8 cellular contexts compared by ENCODE assay signal in genomic region chr2:207162319-207162718, GRCh38. TPM values are rescaled to one million over a fixed set of nuclear protein-coding genes. Genes with fewer than 3 reads are reported as not detected.
DNase-seq lines count a peak whose midpoint lies in the region; ATAC-seq and TF ChIP-seq lines count a peak whose summit lies in the region.

No MANE protein-coding gene starts in this region.

- peak overlapping the region; percentile 98 for H3K9ac ChIP-seq in mesenchymal stem cell (ENCODE audit: low read length)

- peak overlapping the region; percentile 31 for H3K4me2 ChIP-seq in mesenchymal stem cell (ENCODE audit: low read length, poor library complexity, severe bottlenecking)

- intact Hi-C loops in MCF 10A (cut with micrococcal nuclease) (loop anchor here (5.0 to 10.0 kb wide), 2 partner anchors 90 to 462 kb away; partner anchors contain the start of gene METTL21A), tibial artery (cut with DNase I; ENCODE audit: low total_unique reads) (no loop called here)

- TF ChIP-seq POLR2A in erythroblast (IDR thresholded peaks at IDR 0.05; ENCODE audit: low read length) = no peak

- no peak overlapping the region for H2BK12ac ChIP-seq in mesenchymal stem cell (ENCODE audit: low read length in 2 of 2)

- H3K9me3 ChIP-seq in mesenchymal stem cell (ENCODE audit: control insufficient read depth, low read length) = no peaks in the 10 kb centered on the region
- H3K9me3 ChIP-seq in tibial artery = no peaks in the 10 kb centered on the region

- peak overlapping the region; percentile 99 for H3K27ac ChIP-seq in mesenchymal stem cell (ENCODE audit: low read length, poor library complexity, severe bottlenecking)
- H3K27ac ChIP-seq in tibial artery = peak overlapping the region; percentile 100

- H3K4me1 Mint-ChIP-seq in activated naive CD4-positive, alpha-beta T cell treated with anti-CD3 and anti-CD28 coated beads, Interleukin-2, amount 50 U/mL, for 24 hours = peaks cover 75% of the 10 kb centered on the region
- H3K4me1 Mint-ChIP-seq in MCF 10A (ENCODE audit: insufficient read depth, unreplicated experiment) = peaks cover 46% of the 10 kb centered on the region

- DNase-seq in activated naive CD4-positive, alpha-beta T cell treated with Interleukin-2 at 50 U/mL for 16 hours = no peak
- DNase-seq in MCF 10A (ENCODE audit: unreplicated experiment) = no peak
- peak; percentile 58 for DNase-seq in mesenchymal stem cell
- DNase-seq in tibial artery = no peak
- no peak for DNase-seq in erythroblast (lab: John Stamatoyannopoulos, UW)

- no peaks in the 10 kb centered on the region for H3K27me3 Mint-ChIP-seq in activated naive CD4-positive, alpha-beta T cell treated with anti-CD3 and anti-CD28 coated beads, Interleukin-2, amount 50 U/mL, for 24 hours
- no peaks in the 10 kb centered on the region for H3K27me3 Mint-ChIP-seq in MCF 10A (ENCODE audit: insufficient read depth, unreplicated experiment)

- H3K14ac ChIP-seq in mesenchymal stem cell (ENCODE audit: low read length in 2 of 2) = no peak overlapping the region

- H2AFZ ChIP-seq in mesenchymal stem cell (ENCODE audit: low read depth, low read length) = no peak overlapping the region

- ATAC-seq in GM21619 (IDR thresholded peaks at IDR 0.05; ENCODE audit: unreplicated experiment) = no peak
- ATAC-seq in GM21737 (IDR thresholded peaks at IDR 0.05; ENCODE audit: unreplicated experiment) = no peak

- no peaks in the 10 kb centered on the region for H3K9me3 Mint-ChIP-seq in activated naive CD4-positive, alpha-beta T cell treated with anti-CD3 and anti-CD28 coated beads, Interleukin-2, amount 50 U/mL, for 24 hours
- no peaks in the 10 kb centered on the region for H3K9me3 Mint-ChIP-seq in MCF 10A (ENCODE audit: unreplicated experiment)

- H4K8ac ChIP-seq in mesenchymal stem cell (ENCODE audit: low read length) = no peak overlapping the region

- TF ChIP-seq CTCF in MCF 10A (IDR thresholded peaks at IDR 0.05; ENCODE audit: unreplicated experiment) = no peak
- TF ChIP-seq CTCF in tibial artery (IDR thresholded peaks at IDR 0.05) = no peak

- H3K27me3 ChIP-seq in mesenchymal stem cell (ENCODE audit: control insufficient read depth in 1 of 2, insufficient read depth in 1 of 2, low read length in 2 of 2) (no peaks in the 10 kb centered on the region), tibial artery (no peaks in the 10 kb centered on the region)

- POLR2A ChIA-PET in MCF 10A (lab: Yijun Ruan, JAX) = interaction anchor here (0.9 to 6.8 kb wide), 12 partner anchors 11 to 372 kb away, joined by 3 to 194 read pairs (median 23); partner anchors contain the start of gene CREB1

- H3K4ac ChIP-seq in mesenchymal stem cell (ENCODE audit: low read depth in 1 of 2, low read length in 2 of 2) = no peak overlapping the region

- no peak overlapping the region for H3K18ac ChIP-seq in mesenchymal stem cell (ENCODE audit: low read depth in 1 of 2, low read length in 2 of 2)

- H2BK15ac ChIP-seq in mesenchymal stem cell (ENCODE audit: low read depth, poor library complexity, severe bottlenecking) = no peak overlapping the region

- no peak overlapping the region for H2AK5ac ChIP-seq in mesenchymal stem cell (ENCODE audit: low read length, severe bottlenecking)

- H3K4me3 Mint-ChIP-seq in activated naive CD4-positive, alpha-beta T cell treated with anti-CD3 and anti-CD28 coated beads, Interleukin-2, amount 50 U/mL, for 24 hours = peak overlapping the region; percentile 94
- H3K4me3 Mint-ChIP-seq in MCF 10A (ENCODE audit: unreplicated experiment) = peak overlapping the region; percentile 90

- H3K36me3 Mint-ChIP-seq in activated naive CD4-positive, alpha-beta T cell treated with anti-CD3 and anti-CD28 coated beads, Interleukin-2, amount 50 U/mL, for 24 hours = peaks cover 8% of the 10 kb centered on the region
- H3K36me3 Mint-ChIP-seq in MCF 10A (ENCODE audit: insufficient read depth, unreplicated experiment) = peaks cover 15% of the 10 kb centered on the region

- BruUV-seq in MCF 10A (replicated peaks; lab: Mats Ljungman, UMichigan) = no TSS peak

- WGBS in mesenchymal stem cell = 50% methylated on average over 5 of the region's 8 CpGs

- peak overlapping the region; percentile 98 for H3K27ac Mint-ChIP-seq in activated naive CD4-positive, alpha-beta T cell treated with anti-CD3 and anti-CD28 coated beads, Interleukin-2, amount 50 U/mL, for 24 hours
- peak overlapping the region; percentile 99 for H3K27ac Mint-ChIP-seq in MCF 10A (ENCODE audit: low read depth, unreplicated experiment)

- H3K79me1 ChIP-seq in mesenchymal stem cell (replicated peaks; ENCODE audit: low read length, poor library complexity, severe bottlenecking) = peaks cover 1% of the 10 kb centered on the region

- no peak overlapping the region for H4K91ac ChIP-seq in mesenchymal stem cell (ENCODE audit: low read length)

- H3K23ac ChIP-seq in mesenchymal stem cell (ENCODE audit: low read length in 2 of 2) = no peak overlapping the region

- H3K36me3 ChIP-seq in mesenchymal stem cell (ENCODE audit: control insufficient read depth in 1 of 2, insufficient read depth in 2 of 2, low read depth in 1 of 2, low read length in 2 of 2) (no peaks in the 10 kb centered on the region), tibial artery (no peaks in the 10 kb centered on the region)

- H3K4me1 ChIP-seq in mesenchymal stem cell (ENCODE audit: control insufficient read depth, insufficient read depth, low read depth, low read length) (peaks cover 4% of the 10 kb centered on the region), tibial artery (peaks cover 0 to 50% (median 41%) of the 10 kb centered on the region in 4 donors)

- H3K4me3 ChIP-seq in mesenchymal stem cell (ENCODE audit: insufficient read depth in 1 of 2, low read depth in 1 of 2, low read length in 2 of 2) (peak overlapping the region in 1 of 2 experiments; percentile 91), tibial artery (peak overlapping the region; percentile 90 to 98)

- H2BK5ac ChIP-seq in mesenchymal stem cell (ENCODE audit: low read depth, low read length, poor library complexity, severe bottlenecking) = no peak overlapping the region

- CTCF ChIA-PET in MCF 10A (lab: Yijun Ruan, JAX) = interaction anchor here (0.6 to 3.9 kb wide), 12 partner anchors 9 to 370 kb away, joined by 3 to 21 read pairs (median 3); no protein-coding TSS in a partner anchor

- H2BK120ac ChIP-seq in mesenchymal stem cell (ENCODE audit: low read depth, low read length) = no peak overlapping the region

RNA-seq across cellular contexts. Expression of gene KLF7, which starts 3.4 kb away (rescaled TPM):
- 40.1 and 51.8 TPM in 2 replicates for total RNA-seq in MCF 10A (2022)
- 31.0 TPM for polyA plus RNA-seq in mesenchymal stem cell (2013, experiment 1 of 2)
- 28.9 TPM for polyA plus RNA-seq in mesenchymal stem cell (2013, experiment 2 of 2)
